1 cellular context compared by ENCODE assay signal in the genomic region with DNA sequence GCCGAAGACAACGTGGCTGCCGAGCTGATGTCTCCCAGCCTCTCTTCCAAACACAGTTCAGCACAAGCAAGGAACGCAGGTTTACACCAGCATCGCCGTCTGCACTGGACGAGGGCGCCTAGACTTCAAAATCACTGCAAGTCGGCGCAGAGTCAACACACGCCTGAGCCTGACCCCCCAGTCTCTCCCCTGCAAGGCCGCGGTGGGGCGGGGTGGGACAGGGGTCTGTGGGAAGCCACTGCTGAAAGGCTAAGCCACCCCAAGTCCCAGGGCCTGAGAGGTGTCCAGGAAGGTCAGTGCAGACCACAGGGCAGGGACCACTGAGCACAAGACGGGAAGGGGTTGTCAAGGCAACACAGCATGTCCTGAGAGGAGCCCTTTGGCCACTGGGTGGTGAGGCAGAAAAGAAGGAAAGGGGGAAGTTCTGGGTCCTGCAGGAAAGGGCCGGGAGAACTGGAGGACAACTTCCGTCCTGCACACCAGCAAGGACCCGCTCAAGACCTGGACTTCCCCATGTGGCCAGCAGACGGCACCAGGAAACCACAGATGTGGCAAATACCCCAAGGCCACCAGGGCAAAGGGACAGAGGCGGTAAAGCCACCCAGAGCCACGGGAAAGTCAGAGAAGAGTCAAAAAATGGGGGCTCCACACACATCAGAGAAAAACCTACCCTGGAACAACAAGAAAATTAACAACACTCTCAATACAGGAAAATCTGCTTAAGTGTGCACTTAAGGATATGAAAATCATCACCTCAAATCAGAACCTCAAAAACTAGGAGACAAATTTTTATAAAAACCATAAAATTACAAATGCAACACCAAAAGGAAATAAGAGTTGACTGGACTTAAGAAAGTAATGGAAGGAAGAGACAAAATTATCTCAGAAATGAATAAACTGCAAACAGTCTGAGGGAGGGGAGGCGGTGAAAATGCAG.
TF ChIP-seq lines count a peak whose summit lies in the region.

No MANE protein-coding gene starts in this region.

TF ChIP-seq in GM23338, 12 proteins besides CTCF, POLR2A, EP300 and RAD21 (continued from another document):
- TF ChIP-seq, protein P1, sequence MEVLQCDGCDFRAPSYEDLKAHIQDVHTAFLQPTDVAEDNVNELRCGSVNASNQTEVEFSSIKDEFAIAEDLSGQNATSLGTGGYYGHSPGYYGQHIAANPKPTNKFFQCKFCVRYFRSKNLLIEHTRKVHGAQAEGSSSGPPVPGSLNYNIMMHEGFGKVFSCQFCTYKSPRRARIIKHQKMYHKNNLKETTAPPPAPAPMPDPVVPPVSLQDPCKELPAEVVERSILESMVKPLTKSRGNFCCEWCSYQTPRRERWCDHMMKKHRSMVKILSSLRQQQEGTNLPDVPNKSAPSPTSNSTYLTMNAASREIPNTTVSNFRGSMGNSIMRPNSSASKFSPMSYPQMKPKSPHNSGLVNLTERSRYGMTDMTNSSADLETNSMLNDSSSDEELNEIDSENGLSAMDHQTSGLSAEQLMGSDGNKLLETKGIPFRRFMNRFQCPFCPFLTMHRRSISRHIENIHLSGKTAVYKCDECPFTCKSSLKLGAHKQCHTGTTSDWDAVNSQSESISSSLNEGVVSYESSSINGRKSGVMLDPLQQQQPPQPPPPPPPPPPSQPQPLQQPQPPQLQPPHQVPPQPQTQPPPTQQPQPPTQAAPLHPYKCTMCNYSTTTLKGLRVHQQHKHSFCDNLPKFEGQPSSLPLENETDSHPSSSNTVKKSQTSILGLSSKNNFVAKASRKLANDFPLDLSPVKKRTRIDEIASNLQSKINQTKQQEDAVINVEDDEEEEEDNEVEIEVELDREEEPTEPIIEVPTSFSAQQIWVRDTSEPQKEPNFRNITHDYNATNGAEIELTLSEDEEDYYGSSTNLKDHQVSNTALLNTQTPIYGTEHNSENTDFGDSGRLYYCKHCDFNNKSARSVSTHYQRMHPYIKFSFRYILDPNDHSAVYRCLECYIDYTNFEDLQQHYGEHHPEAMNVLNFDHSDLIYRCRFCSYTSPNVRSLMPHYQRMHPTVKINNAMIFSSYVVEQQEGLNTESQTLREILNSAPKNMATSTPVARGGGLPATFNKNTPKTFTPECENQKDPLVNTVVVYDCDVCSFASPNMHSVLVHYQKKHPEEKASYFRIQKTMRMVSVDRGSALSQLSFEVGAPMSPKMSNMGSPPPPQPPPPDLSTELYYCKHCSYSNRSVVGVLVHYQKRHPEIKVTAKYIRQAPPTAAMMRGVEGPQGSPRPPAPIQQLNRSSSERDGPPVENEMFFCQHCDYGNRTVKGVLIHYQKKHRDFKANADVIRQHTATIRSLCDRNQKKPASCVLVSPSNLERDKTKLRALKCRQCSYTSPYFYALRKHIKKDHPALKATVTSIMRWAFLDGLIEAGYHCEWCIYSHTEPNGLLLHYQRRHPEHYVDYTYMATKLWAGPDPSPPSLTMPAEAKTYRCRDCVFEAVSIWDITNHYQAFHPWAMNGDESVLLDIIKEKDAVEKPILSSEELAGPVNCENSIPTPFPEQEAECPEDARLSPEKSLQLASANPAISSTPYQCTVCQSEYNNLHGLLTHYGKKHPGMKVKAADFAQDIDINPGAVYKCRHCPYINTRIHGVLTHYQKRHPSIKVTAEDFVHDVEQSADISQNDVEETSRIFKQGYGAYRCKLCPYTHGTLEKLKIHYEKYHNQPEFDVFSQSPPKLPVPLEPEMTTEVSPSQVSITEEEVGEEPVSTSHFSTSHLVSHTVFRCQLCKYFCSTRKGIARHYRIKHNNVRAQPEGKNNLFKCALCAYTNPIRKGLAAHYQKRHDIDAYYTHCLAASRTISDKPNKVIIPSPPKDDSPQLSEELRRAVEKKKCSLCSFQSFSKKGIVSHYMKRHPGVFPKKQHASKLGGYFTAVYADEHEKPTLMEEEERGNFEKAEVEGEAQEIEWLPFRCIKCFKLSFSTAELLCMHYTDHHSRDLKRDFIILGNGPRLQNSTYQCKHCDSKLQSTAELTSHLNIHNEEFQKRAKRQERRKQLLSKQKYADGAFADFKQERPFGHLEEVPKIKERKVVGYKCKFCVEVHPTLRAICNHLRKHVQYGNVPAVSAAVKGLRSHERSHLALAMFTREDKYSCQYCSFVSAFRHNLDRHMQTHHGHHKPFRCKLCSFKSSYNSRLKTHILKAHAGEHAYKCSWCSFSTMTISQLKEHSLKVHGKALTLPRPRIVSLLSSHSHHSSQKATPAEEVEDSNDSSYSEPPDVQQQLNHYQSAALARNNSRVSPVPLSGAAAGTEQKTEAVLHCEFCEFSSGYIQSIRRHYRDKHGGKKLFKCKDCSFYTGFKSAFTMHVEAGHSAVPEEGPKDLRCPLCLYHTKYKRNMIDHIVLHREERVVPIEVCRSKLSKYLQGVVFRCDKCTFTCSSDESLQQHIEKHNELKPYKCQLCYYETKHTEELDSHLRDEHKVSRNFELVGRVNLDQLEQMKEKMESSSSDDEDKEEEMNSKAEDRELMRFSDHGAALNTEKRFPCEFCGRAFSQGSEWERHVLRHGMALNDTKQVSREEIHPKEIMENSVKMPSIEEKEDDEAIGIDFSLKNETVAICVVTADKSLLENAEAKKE (CRISPR knock-in tag; IDR thresholded peaks at IDR 0.05) = no peak
- TF ChIP-seq NANOG (IDR thresholded peaks at IDR 0.05; ENCODE audit: borderline replicate concordance) (no peak), STAT1 (IDR thresholded peaks at IDR 0.05; ENCODE audit: unreplicated experiment) (no peak), EZH2 (IDR thresholded peaks at IDR 0.05; ENCODE audit: low read depth, unreplicated experiment) (no peak), POLR2AphosphoS5 (IDR thresholded peaks at IDR 0.05; ENCODE audit: low read depth) (no peak), EZH2phosphoT487 (IDR thresholded peaks at IDR 0.05; ENCODE audit: unreplicated experiment) (no peak), ZNF331 (CRISPR knock-in tag; IDR thresholded peaks at IDR 0.05; ENCODE audit: low read depth) (no peak), ZNF114 (CRISPR knock-in tag; IDR thresholded peaks at IDR 0.05) (no peak)
- TF ChIP-seq, protein P2, sequence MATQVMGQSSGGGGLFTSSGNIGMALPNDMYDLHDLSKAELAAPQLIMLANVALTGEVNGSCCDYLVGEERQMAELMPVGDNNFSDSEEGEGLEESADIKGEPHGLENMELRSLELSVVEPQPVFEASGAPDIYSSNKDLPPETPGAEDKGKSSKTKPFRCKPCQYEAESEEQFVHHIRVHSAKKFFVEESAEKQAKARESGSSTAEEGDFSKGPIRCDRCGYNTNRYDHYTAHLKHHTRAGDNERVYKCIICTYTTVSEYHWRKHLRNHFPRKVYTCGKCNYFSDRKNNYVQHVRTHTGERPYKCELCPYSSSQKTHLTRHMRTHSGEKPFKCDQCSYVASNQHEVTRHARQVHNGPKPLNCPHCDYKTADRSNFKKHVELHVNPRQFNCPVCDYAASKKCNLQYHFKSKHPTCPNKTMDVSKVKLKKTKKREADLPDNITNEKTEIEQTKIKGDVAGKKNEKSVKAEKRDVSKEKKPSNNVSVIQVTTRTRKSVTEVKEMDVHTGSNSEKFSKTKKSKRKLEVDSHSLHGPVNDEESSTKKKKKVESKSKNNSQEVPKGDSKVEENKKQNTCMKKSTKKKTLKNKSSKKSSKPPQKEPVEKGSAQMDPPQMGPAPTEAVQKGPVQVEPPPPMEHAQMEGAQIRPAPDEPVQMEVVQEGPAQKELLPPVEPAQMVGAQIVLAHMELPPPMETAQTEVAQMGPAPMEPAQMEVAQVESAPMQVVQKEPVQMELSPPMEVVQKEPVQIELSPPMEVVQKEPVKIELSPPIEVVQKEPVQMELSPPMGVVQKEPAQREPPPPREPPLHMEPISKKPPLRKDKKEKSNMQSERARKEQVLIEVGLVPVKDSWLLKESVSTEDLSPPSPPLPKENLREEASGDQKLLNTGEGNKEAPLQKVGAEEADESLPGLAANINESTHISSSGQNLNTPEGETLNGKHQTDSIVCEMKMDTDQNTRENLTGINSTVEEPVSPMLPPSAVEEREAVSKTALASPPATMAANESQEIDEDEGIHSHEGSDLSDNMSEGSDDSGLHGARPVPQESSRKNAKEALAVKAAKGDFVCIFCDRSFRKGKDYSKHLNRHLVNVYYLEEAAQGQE (IDR thresholded peaks at IDR 0.05; ENCODE audit: unreplicated experiment) = no peak
TF ChIP-seq in GM23338: peak in this region for 0.
